12 cellular contexts compared by ENCODE assay signal in genomic region chr2:54422072-54422581, GRCh38. TPM values are rescaled to one million over a fixed set of nuclear protein-coding genes. Genes with fewer than 3 reads are reported as not detected.
DNase-seq lines count a peak whose midpoint lies in the region; ATAC-seq and TF ChIP-seq lines count a peak whose summit lies in the region.
"Had no signal": no experiment of that assay in that cellular context is flagged by ENCODE, and none has a peak within 500 bp of the region (broad histone marks: within the 10 kb centered on the region; RNA-seq: fewer than 3 reads in every experiment).

No MANE protein-coding gene starts in this region.

- POLR2A ChIA-PET in CD8-positive, alpha-beta T cell (lab: Charles Lee) = interaction anchor here (0.5 to 0.6 kb wide), 2 partner anchors 14 to 158 kb away, joined by 3 to 6 read pairs; no protein-coding TSS in a partner anchor

- CTCF ChIA-PET in CD8-positive, alpha-beta T cell (lab: Charles Lee) = no interaction called here
- CTCF ChIA-PET in activated naive CD4-positive, alpha-beta T cell treated with anti-CD3 and anti-CD28 coated beads, Interleukin-2, amount 10 ng/mL, durations not matched to agents 7 days and 5 days (lab: Charles Lee) = no interaction called here

- DNase-seq in CD8-positive, alpha-beta T cell = peak; percentile 4 to 70 (median 28)
- DNase-seq in activated CD4-positive, CD25-positive, alpha-beta regulatory T cell treated with anti-CD3 and anti-CD28 coated beads, Interleukin-2, amount 50 U/mL, for 72 hours = peak; percentile 36
- DNase-seq in activated naive CD4-positive, alpha-beta T cell treated with anti-CD3 and anti-CD28 coated beads, Interleukin-2, amount 10 ng/mL, durations not matched to agents 7 days and 5 days = peak; percentile 60
- DNase-seq in stimulated activated CD4-positive, alpha-beta T cell treated with anti-CD3 and anti-CD28 coated beads, Interleukin-4, amount 100 ng/mL, for 1 hour = peak; percentile 28
- DNase-seq in posterior cingulate gyrus = no peak
- DNase-seq in pons (ENCODE audit: low spot score) = no peak
- no peak for DNase-seq in mesenteric fat pad (ENCODE audit: low spot score)
- DNase-seq: RPMI8226 had no signal

- H3K4me1 ChIP-seq in CD8-positive, alpha-beta T cell (ENCODE audit: insufficient read depth, low read length) = peaks cover 6% of the 10 kb centered on the region

- H3K4me3 ChIP-seq in CD8-positive, alpha-beta T cell (ENCODE audit: low read depth, low read length) = peak overlapping the region; percentile 22
- H3K4me3 ChIP-seq: esophagus muscularis mucosa, GM23338 had no signal

- no peaks in the 10 kb centered on the region for H3K36me3 Mint-ChIP-seq in CD8-positive, alpha-beta T cell
- H3K36me3 Mint-ChIP-seq in activated naive CD4-positive, alpha-beta T cell treated with anti-CD3 and anti-CD28 coated beads, Interleukin-2, amount 10 ng/mL, durations not matched to agents 7 days and 5 days = peaks cover 3% of the 10 kb centered on the region
- H3K36me3 Mint-ChIP-seq: brain had no signal

- no peaks in the 10 kb centered on the region for H3K27me3 ChIP-seq in CD8-positive, alpha-beta T cell (ENCODE audit: insufficient read depth, low read length)
- H3K27me3 ChIP-seq: esophagus muscularis mucosa had no signal

- intact Hi-C loops in CD8-positive, alpha-beta T cell (cut with DNase I, micrococcal nuclease) = no loop called here
- intact Hi-C loops in posterior cingulate gyrus (cut with DNase I) = no loop called here

- no peaks in the 10 kb centered on the region for H3K27me3 Mint-ChIP-seq in CD8-positive, alpha-beta T cell (ENCODE audit: low read depth)
- H3K27me3 Mint-ChIP-seq in activated naive CD4-positive, alpha-beta T cell treated with anti-CD3 and anti-CD28 coated beads, Interleukin-2, amount 10 ng/mL, durations not matched to agents 7 days and 5 days = peaks cover 1% of the 10 kb centered on the region
- H3K27me3 Mint-ChIP-seq: brain had no signal

- H3K27ac Mint-ChIP-seq in CD8-positive, alpha-beta T cell = peak overlapping the region; percentile 64
- H3K27ac Mint-ChIP-seq in activated naive CD4-positive, alpha-beta T cell treated with anti-CD3 and anti-CD28 coated beads, Interleukin-2, amount 10 ng/mL, durations not matched to agents 7 days and 5 days = peak overlapping the region; percentile 20
- H3K27ac Mint-ChIP-seq: brain, GM23338 had no signal

- ATAC-seq in CD8-positive, alpha-beta T cell = peak; percentile 82
- no peak for ATAC-seq in HG02840 (IDR thresholded peaks at IDR 0.05; ENCODE audit: low FRiP score, unreplicated experiment)
- ATAC-seq: GM23338 had no signal

- no peak overlapping the region for H3K27ac ChIP-seq in CD8-positive, alpha-beta T cell (ENCODE audit: low read depth, low read length)
- H3K27ac ChIP-seq: esophagus muscularis mucosa had no signal

- TF ChIP-seq CTCF in CD8-positive, alpha-beta T cell (IDR thresholded peaks at IDR 0.05) = no peak

- H3K36me3 ChIP-seq in CD8-positive, alpha-beta T cell (ENCODE audit: insufficient read depth, low read length) = no peaks in the 10 kb centered on the region
- H3K36me3 ChIP-seq: esophagus muscularis mucosa had no signal

- no peaks in the 10 kb centered on the region for H3K9me3 ChIP-seq in CD8-positive, alpha-beta T cell (ENCODE audit: low read length)
- H3K9me3 ChIP-seq: esophagus muscularis mucosa had no signal

- H3K4me3 Mint-ChIP-seq in CD8-positive, alpha-beta T cell = peak overlapping the region; percentile 73
- H3K4me3 Mint-ChIP-seq in activated naive CD4-positive, alpha-beta T cell treated with anti-CD3 and anti-CD28 coated beads, Interleukin-2, amount 10 ng/mL, durations not matched to agents 7 days and 5 days = no peak overlapping the region
- H3K4me3 Mint-ChIP-seq: brain, GM23338 had no signal

- H3K9me3 Mint-ChIP-seq in CD8-positive, alpha-beta T cell = peaks cover 9% of the 10 kb centered on the region
- peaks cover 8% of the 10 kb centered on the region for H3K9me3 Mint-ChIP-seq in activated naive CD4-positive, alpha-beta T cell treated with anti-CD3 and anti-CD28 coated beads, Interleukin-2, amount 10 ng/mL, durations not matched to agents 7 days and 5 days

- H3K4me1 Mint-ChIP-seq in CD8-positive, alpha-beta T cell (ENCODE audit: low read depth) = peaks cover 13% of the 10 kb centered on the region
- H3K4me1 Mint-ChIP-seq in activated naive CD4-positive, alpha-beta T cell treated with anti-CD3 and anti-CD28 coated beads, Interleukin-2, amount 10 ng/mL, durations not matched to agents 7 days and 5 days = peaks cover 18% of the 10 kb centered on the region

RNA-seq across cellular contexts. Expression of gene SPTBN1, which starts 34.0 kb away (rescaled TPM):
- total RNA-seq in CD8-positive, alpha-beta T cell = 100 to 1,000 TPM; 268 to 278 TPM
- total RNA-seq in mesenteric fat pad = 776 TPM

Comparison
In these comparisons a context has a peak if more than half of its experiments do, and no peak if none do; other contexts are left out.
1. DNase-seq: peak in CD8-positive, alpha-beta T cell (7 of 7), activated CD4-positive, CD25-positive, alpha-beta regulatory T cell treated with anti-CD3 and anti-CD28 coated beads, Interleukin-2, amount 50 U/mL, for 72 hours (single experiment), activated naive CD4-positive, alpha-beta T cell treated with anti-CD3 and anti-CD28 coated beads, Interleukin-2, amount 10 ng/mL, durations not matched to agents 7 days and 5 days (single experiment) and stimulated activated CD4-positive, alpha-beta T cell treated with anti-CD3 and anti-CD28 coated beads, Interleukin-4, amount 100 ng/mL, for 1 hour (single experiment); none in posterior cingulate gyrus (0 of 10), pons (single experiment) and mesenteric fat pad (single experiment).